In genomic region chr18:32469691-32470131, GRCh38 we compare ENCODE assay signal across 8 cellular contexts. TPM values are rescaled to one million over a fixed set of nuclear protein-coding genes. Genes with fewer than 3 reads are reported as not detected.
DNase-seq lines count a peak whose midpoint lies in the region; ATAC-seq and TF ChIP-seq lines count a peak whose summit lies in the region.

No MANE protein-coding gene starts in this region.

- H3K9me3 ChIP-seq in ascending aorta (no peaks in the 10 kb centered on the region), testis (no peaks in the 10 kb centered on the region)

- TF ChIP-seq POLR2A in testis (IDR thresholded peaks at IDR 0.05), result no peak

- intact Hi-C loops in ascending aorta (cut with DNase I) (loop anchor here (2.0 to 5.0 kb wide), 6 partner anchors 83 to 527 kb away; partner anchors contain the start of genes RNF138 and TRAPPC8), testis (cut with DNase I; ENCODE audit: low total_unique reads) (loop anchor here (5.0 kb wide), 1 partner anchor 197 kb away; no protein-coding TSS in a partner anchor)

- no peak for ATAC-seq in HG02852 (IDR thresholded peaks at IDR 0.05; ENCODE audit: unreplicated experiment)

- H3K4me1 ChIP-seq in ascending aorta (peaks cover 0 to 8% of the 10 kb centered on the region in 2 donors), testis (peaks cover 9% of the 10 kb centered on the region)

- H3K4me3 ChIP-seq in AG09309 (ENCODE audit: control insufficient read depth, low read depth, low read length), result peak overlapping the region; percentile 55
- peak overlapping the region; percentile 56 for H3K4me3 ChIP-seq in HL-60 (replicated peaks; ENCODE audit: insufficient read depth, low read length)
- peak overlapping the region; percentile 74 to 82 for H3K4me3 ChIP-seq in ascending aorta
- H3K4me3 ChIP-seq in testis, result peak overlapping the region; percentile 63 to 78

- no peak overlapping the region for H3K27ac ChIP-seq in HL-60 (replicated peaks)
- peak overlapping the region; percentile 81 to 84 for H3K27ac ChIP-seq in ascending aorta
- H3K27ac ChIP-seq in testis, result peak overlapping the region; percentile 64 to 88

- WGBS in testis, 2 donors, result 2% methylated on average over 6 of the region's 6 CpGs

- no peak for TF ChIP-seq CTCF in AG09309 (IDR thresholded peaks at IDR 0.05; ENCODE audit: control insufficient read depth, insufficient read depth, low read depth, low read length, missing control alignments)
- TF ChIP-seq CTCF in HL-60 (IDR thresholded peaks at IDR 0.05; ENCODE audit: insufficient read depth, low read length), result no peak
- no peak for TF ChIP-seq CTCF in ascending aorta (IDR thresholded peaks at IDR 0.05)
- no peak for TF ChIP-seq CTCF in testis (IDR thresholded peaks at IDR 0.05)

- peaks cover 43% of the 10 kb centered on the region for H3K27me3 ChIP-seq in HL-60 (ENCODE audit: insufficient read depth, poor library complexity, severe bottlenecking)
- H3K27me3 ChIP-seq in ascending aorta, result no peaks in the 10 kb centered on the region
- no peaks in the 10 kb centered on the region for H3K27me3 ChIP-seq in testis

- no peaks in the 10 kb centered on the region for H3K36me3 ChIP-seq in ascending aorta
- no peaks in the 10 kb centered on the region for H3K36me3 ChIP-seq in testis (ENCODE audit: low read depth, missing control alignments)

- DNase-seq in AG09309 (ENCODE audit: low read depth) (no peak), HL-60 (ENCODE audit: low read depth in 1 of 2, low spot score in 1 of 2) (peak in 1 of 2 experiments; percentile 11), ascending aorta (ENCODE audit: low spot score in 2 of 2) (no peak), left kidney (ENCODE audit: low read depth, low spot score) (peak; percentile 62), testis (no peak), epidermal melanocyte (ENCODE audit: insufficient read length, low spot score) (no peak), NCI-H2107 (lab: John Stamatoyannopoulos, UW) (no peak)

RNA-seq across cellular contexts. Expression of gene GAREM1, which starts 1.0 kb away (rescaled TPM):
- 8.9 TPM for total RNA-seq in ascending aorta
- 10 to 100 TPM; 15.2 to 16.2 TPM for total RNA-seq in testis
- polyA plus RNA-seq in testis (ENCODE audit: insufficient read depth, low read depth, low replicate concordance), result 10.7 TPM
